Comparison of ENCODE assay signal across 19 cellular contexts in genomic region chrX:44054863-44055601, GRCh38.
DNase-seq lines count a peak whose midpoint lies in the region; ATAC-seq and FAIRE-seq lines count a peak whose summit lies in the region.
"Had no signal": no experiment of that assay in that cellular context is flagged by ENCODE, and none has a peak within 500 bp of the region (broad histone marks: within the 10 kb centered on the region; RNA-seq: fewer than 3 reads in every experiment).

No MANE protein-coding gene starts in this region.

- H3K36me3 Mint-ChIP-seq in activated T-cell treated with anti-CD3 and anti-CD28 coated beads, Interleukin-2, amount 50 U/mL, for 72 hours (ENCODE audit: insufficient read depth in 2 of 2) = no peaks in the 10 kb centered on the region
- H3K36me3 Mint-ChIP-seq in activated naive CD8-positive, alpha-beta T cell treated with anti-CD3 and anti-CD28 coated beads for 36 hours = no peaks in the 10 kb centered on the region
- no peaks in the 10 kb centered on the region for H3K36me3 Mint-ChIP-seq in immature natural killer cell
- H3K36me3 Mint-ChIP-seq in stimulated activated naive CD8-positive, alpha-beta T cell treated with anti-CD3 and anti-CD28 coated beads, Interleukin-15, Interleukin-2, amounts not matched to agents 100 ng/mL and 50 ng/mL, for 24 hours (ENCODE audit: low read depth) = no peaks in the 10 kb centered on the region
- H3K36me3 Mint-ChIP-seq: CD14-positive monocyte had no signal

- peak overlapping the region; percentile 68 for H3K27ac Mint-ChIP-seq in activated T-cell treated with anti-CD3 and anti-CD28 coated beads, Interleukin-2, amount 50 U/mL, for 72 hours
- H3K27ac Mint-ChIP-seq in activated naive CD8-positive, alpha-beta T cell treated with anti-CD3 and anti-CD28 coated beads for 36 hours = peak overlapping the region; percentile 29
- H3K27ac Mint-ChIP-seq in immature natural killer cell = peak overlapping the region; percentile 38 to 80 (median 56)
- H3K27ac Mint-ChIP-seq in stimulated activated naive CD8-positive, alpha-beta T cell treated with anti-CD3 and anti-CD28 coated beads, Interleukin-15, Interleukin-2, amounts not matched to agents 100 ng/mL and 50 ng/mL, for 24 hours = peak overlapping the region; percentile 52
- H3K27ac Mint-ChIP-seq: CD14-positive monocyte, H9 had no signal

- peaks cover 14% of the 10 kb centered on the region for H3K4me1 Mint-ChIP-seq in activated T-cell treated with anti-CD3 and anti-CD28 coated beads, Interleukin-2, amount 50 U/mL, for 72 hours (ENCODE audit: low read depth)
- peaks cover 11% of the 10 kb centered on the region for H3K4me1 Mint-ChIP-seq in activated naive CD8-positive, alpha-beta T cell treated with anti-CD3 and anti-CD28 coated beads for 36 hours
- peaks cover 22 to 27% of the 10 kb centered on the region in 2 donors for H3K4me1 Mint-ChIP-seq in immature natural killer cell
- H3K4me1 Mint-ChIP-seq in stimulated activated naive CD8-positive, alpha-beta T cell treated with anti-CD3 and anti-CD28 coated beads, Interleukin-15, Interleukin-2, amounts not matched to agents 100 ng/mL and 50 ng/mL, for 24 hours (ENCODE audit: low read depth) = peaks cover 15% of the 10 kb centered on the region

- H3K27me3 Mint-ChIP-seq in activated T-cell treated with anti-CD3 and anti-CD28 coated beads, Interleukin-2, amount 50 U/mL, for 72 hours (ENCODE audit: low read depth) = peaks cover 54% of the 10 kb centered on the region
- no peaks in the 10 kb centered on the region for H3K27me3 Mint-ChIP-seq in activated naive CD8-positive, alpha-beta T cell treated with anti-CD3 and anti-CD28 coated beads for 36 hours
- peaks cover 0 to 9% (median 9%) of the 10 kb centered on the region in 3 donors for H3K27me3 Mint-ChIP-seq in immature natural killer cell (ENCODE audit: low read depth in 3 of 3)
- H3K27me3 Mint-ChIP-seq in stimulated activated naive CD8-positive, alpha-beta T cell treated with anti-CD3 and anti-CD28 coated beads, Interleukin-15, Interleukin-2, amounts not matched to agents 100 ng/mL and 50 ng/mL, for 24 hours = peaks cover 4% of the 10 kb centered on the region

- peak overlapping the region in 1 of 2 donors; percentile 66 for H3K4me3 Mint-ChIP-seq in activated T-cell treated with anti-CD3 and anti-CD28 coated beads, Interleukin-2, amount 50 U/mL, for 72 hours
- H3K4me3 Mint-ChIP-seq in activated naive CD8-positive, alpha-beta T cell treated with anti-CD3 and anti-CD28 coated beads for 36 hours = no peak overlapping the region
- H3K4me3 Mint-ChIP-seq in immature natural killer cell = peak overlapping the region; percentile 46 to 77 (median 72)
- H3K4me3 Mint-ChIP-seq in stimulated activated naive CD8-positive, alpha-beta T cell treated with anti-CD3 and anti-CD28 coated beads, Interleukin-15, Interleukin-2, amounts not matched to agents 100 ng/mL and 50 ng/mL, for 24 hours = no peak overlapping the region
- H3K4me3 Mint-ChIP-seq: CD14-positive monocyte, H9 had no signal

- no peak for FAIRE-seq in frontal cortex (lab: Jason Lieb, UNC)

- ATAC-seq in activated T-cell treated with anti-CD3 and anti-CD28 coated beads, Interleukin-2, amount 50 U/mL, for 72 hours (replicated peaks in 1 of 2) = peak; percentile 46 to 64
- no peak for ATAC-seq in HG03175 (IDR thresholded peaks at IDR 0.05; ENCODE audit: unreplicated experiment)

- H3K9me3 Mint-ChIP-seq in activated T-cell treated with anti-CD3 and anti-CD28 coated beads, Interleukin-2, amount 50 U/mL, for 72 hours = no peaks in the 10 kb centered on the region
- H3K9me3 Mint-ChIP-seq in activated naive CD8-positive, alpha-beta T cell treated with anti-CD3 and anti-CD28 coated beads for 36 hours = no peaks in the 10 kb centered on the region
- H3K9me3 Mint-ChIP-seq in immature natural killer cell = no peaks in the 10 kb centered on the region
- no peaks in the 10 kb centered on the region for H3K9me3 Mint-ChIP-seq in stimulated activated naive CD8-positive, alpha-beta T cell treated with anti-CD3 and anti-CD28 coated beads, Interleukin-15, Interleukin-2, amounts not matched to agents 100 ng/mL and 50 ng/mL, for 24 hours

- no peak for DNase-seq in activated T-cell treated with anti-CD3 and anti-CD28 coated beads, Interleukin-2, amount 50 U/mL, for 72 hours
- no peak for DNase-seq in activated T-cell treated with anti-CD3 and anti-CD28 coated beads for 4 hours
- DNase-seq in activated naive CD8-positive, alpha-beta T cell treated with anti-CD3 and anti-CD28 coated beads for 36 hours = no peak
- no peak for DNase-seq in immature natural killer cell
- no peak for DNase-seq in frontal cortex (ENCODE audit: low spot score in 2 of 2)
- no peak for DNase-seq in NK-92 treated with Interleukin-12 subunit alpha and Interleukin-12 subunit beta, amount 100 ng/mL, for 24 hours (lab: John Stamatoyannopoulos, UW)
- DNase-seq: AML-193, DND-41, H9, NCI-H1417, NCI-H187, NCI-H2107, NCI-H510A, NCI-H748 treated with DMSO at 0.1 percent for 48 hours, OCI-M1, Right ventricle myocardium superior had no signal

Comparison
In these comparisons a context has a peak if more than half of its experiments do, and no peak if none do; other contexts are left out.
1. H3K4me3 Mint-ChIP-seq: peak in immature natural killer cell (5 of 5); none in activated naive CD8-positive, alpha-beta T cell treated with anti-CD3 and anti-CD28 coated beads for 36 hours (single experiment) and stimulated activated naive CD8-positive, alpha-beta T cell treated with anti-CD3 and anti-CD28 coated beads, Interleukin-15, Interleukin-2, amounts not matched to agents 100 ng/mL and 50 ng/mL, for 24 hours (single experiment).
2. Peak in every context shown above with its lines, with median percentiles within 50 percentile points of each other: H3K27ac Mint-ChIP-seq.